8 cellular contexts compared by ENCODE assay signal in the genomic region with DNA sequence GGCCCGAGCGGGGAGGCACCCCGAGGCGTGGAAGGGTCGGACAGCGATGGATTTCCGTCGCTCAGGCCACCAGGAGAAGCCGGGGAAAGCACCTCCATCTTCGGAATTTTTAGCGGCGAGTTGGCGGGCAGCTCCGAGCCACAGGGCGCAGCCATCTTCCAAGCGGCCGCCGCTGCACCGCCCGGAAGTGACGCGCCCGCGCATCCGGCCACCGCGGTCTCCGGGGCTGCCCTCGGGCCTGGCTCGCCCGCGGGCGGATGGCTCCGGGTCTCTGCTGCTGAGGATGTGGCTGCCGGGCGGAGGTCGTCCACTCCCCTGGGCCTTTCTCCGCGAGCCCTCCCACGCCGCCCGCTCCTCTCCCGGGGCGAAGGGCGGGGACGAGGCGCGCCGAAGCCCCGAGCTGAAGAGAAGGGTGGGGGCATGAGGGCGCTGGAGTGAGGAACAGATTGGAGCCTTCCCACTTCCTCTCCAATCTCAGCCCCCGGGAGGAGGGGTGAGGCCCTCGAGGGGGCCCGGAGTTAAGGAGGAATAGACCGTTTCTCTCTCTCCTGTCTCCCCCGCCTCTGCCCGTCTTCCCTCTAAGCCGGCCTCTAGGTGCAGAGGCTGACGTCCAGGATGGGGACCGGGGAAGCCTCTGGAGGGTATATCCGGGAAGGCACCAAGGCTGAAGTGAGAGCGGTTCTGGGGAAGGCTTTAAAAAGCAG. TPM values are rescaled to one million over a fixed set of nuclear protein-coding genes. Genes with fewer than 3 reads are reported as not detected.
DNase-seq lines count a peak whose midpoint lies in the region; ATAC-seq and TF ChIP-seq lines count a peak whose summit lies in the region.

A gene (minus strand): TSS at position 181 of the 704 bp plus-strand sequence. CDS start 26 bp downstream, at position 155.

- H3K27ac ChIP-seq in DND-41 (ENCODE audit: low read length) = peak within 1 kb of the TSS; percentile 85
- H3K27ac ChIP-seq in RWPE2 (ENCODE audit: poor library complexity, severe bottlenecking) = peak within 1 kb of the TSS; percentile 80
- H3K27ac ChIP-seq in stomach smooth muscle (ENCODE audit: low read length) = peak within 1 kb of the TSS; percentile 98

- no peaks in the 10 kb centered on the region; the same call in 1 of the 2 replicates for H3K36me3 ChIP-seq in DND-41 (ENCODE audit: insufficient read depth, low read length)
- H3K36me3 ChIP-seq in RWPE2 (ENCODE audit: low read depth) = peaks cover 7% of the 10 kb centered on the region; the same call in 1 of the 2 replicates
- H3K36me3 ChIP-seq in stomach smooth muscle (ENCODE audit: control insufficient read depth in 2 of 2, insufficient read depth in 2 of 2, low read length in 2 of 2) = no peaks in the 10 kb centered on the region

- ATAC-seq in DND-41 (ENCODE audit: insufficient read depth, low read depth) (peak; percentile 83), GM21576 (IDR thresholded peaks at IDR 0.05; ENCODE audit: unreplicated experiment) (peak; percentile 86), RWPE2 (ENCODE audit: low read depth) (peak; percentile 87)

- no peaks in the 10 kb centered on the region for H3K9me3 Mint-ChIP-seq in neural crest cell

- peak within 1 kb of the TSS; percentile 98 for H3K27ac Mint-ChIP-seq in neural crest cell (ENCODE audit: unreplicated experiment)

- peaks cover 34% of the 10 kb centered on the region for H3K4me1 Mint-ChIP-seq in neural crest cell

- no peaks in the 10 kb centered on the region for H3K27me3 Mint-ChIP-seq in neural crest cell (ENCODE audit: low read depth)

- no peak for TF ChIP-seq RAD21 in Ishikawa (IDR thresholded peaks at IDR 0.05; ENCODE audit: low read depth)

- TF ChIP-seq EP300 in Ishikawa (IDR thresholded peaks at IDR 0.05; ENCODE audit: borderline replicate concordance) = no peak

- peak within 1 kb of the TSS; percentile 71 for H2AFZ ChIP-seq in DND-41 (ENCODE audit: low read depth, low read length)

- DNase-seq in DND-41 (peak; percentile 73), RWPE2 (ENCODE audit: low spot score) (peak; percentile 74), activated gamma-delta T cell treated with Interleukin-2 at 50 U/mL for 16 hours (peak; percentile 76), foreskin fibroblast (peak; percentile 72 to 89), neural crest cell (ENCODE audit: low read depth, low spot score) (peak; percentile 76)

- H3K4me2 ChIP-seq in DND-41 (ENCODE audit: insufficient read depth, low read length) = peak within 1 kb of the TSS; percentile 89

- peak within 1 kb of the TSS; percentile 93 for H3K4me3 Mint-ChIP-seq in neural crest cell

- no peaks in the 10 kb centered on the region for H3K9me3 ChIP-seq in DND-41 (ENCODE audit: insufficient read depth, low read length, severe bottlenecking)
- no peaks in the 10 kb centered on the region for H3K9me3 ChIP-seq in RWPE2 (ENCODE audit: severe bottlenecking)
- no peaks in the 10 kb centered on the region for H3K9me3 ChIP-seq in stomach smooth muscle (ENCODE audit: control insufficient read depth in 2 of 2, low read length in 2 of 2)

- TF ChIP-seq CTCF in DND-41 (IDR thresholded peaks at IDR 0.05; ENCODE audit: borderline replicate concordance, extremely low read depth, low read length, poor library complexity, severe bottlenecking) (no peak), RWPE2 (IDR thresholded peaks at IDR 0.05; ENCODE audit: poor library complexity, severe bottlenecking) (no peak), foreskin fibroblast (IDR thresholded peaks at IDR 0.05; ENCODE audit: low read depth, low read length) (no peak), neural crest cell (conservative IDR thresholded peaks at IDR 0.05) (no peak)

- peak within 1 kb of the TSS; percentile 83 to 97 for H3K4me3 ChIP-seq in DND-41 (ENCODE audit: low read depth in 1 of 2, low read length in 2 of 2)
- peak within 1 kb of the TSS; percentile 94 for H3K4me3 ChIP-seq in RWPE2 (ENCODE audit: severe bottlenecking)
- H3K4me3 ChIP-seq in foreskin fibroblast (ENCODE audit: low read depth in 1 of 2, low read length in 2 of 2) = peak within 1 kb of the TSS; percentile 61 to 69
- H3K4me3 ChIP-seq in stomach smooth muscle (ENCODE audit: low read length in 2 of 2) = peak within 1 kb of the TSS; percentile 78 to 88

- H3K4me1 ChIP-seq in DND-41 (ENCODE audit: insufficient read depth, low read length) (peaks cover 31% of the 10 kb centered on the region), RWPE2 (ENCODE audit: insufficient read depth, poor library complexity, severe bottlenecking) (peaks cover 7% of the 10 kb centered on the region), stomach smooth muscle (ENCODE audit: control insufficient read depth, insufficient read depth, low read length) (peaks cover 12% of the 10 kb centered on the region)

- H3K9ac ChIP-seq in DND-41 (ENCODE audit: low read depth, low read length) = peak within 1 kb of the TSS; percentile 86
- H3K9ac ChIP-seq in stomach smooth muscle (ENCODE audit: low read length in 2 of 2) = peak within 1 kb of the TSS; percentile 89 to 91

- peaks cover 48% of the 10 kb centered on the region for H3K79me2 ChIP-seq in DND-41 (ENCODE audit: insufficient read depth, low read length)

- H4K20me1 ChIP-seq in DND-41 (ENCODE audit: insufficient read depth, low read length) = peaks cover 30% of the 10 kb centered on the region; the same call in 1 of the 2 replicates

- peaks cover 4% of the 10 kb centered on the region for H3K36me3 Mint-ChIP-seq in neural crest cell (ENCODE audit: low read depth)

- H3K27me3 ChIP-seq in DND-41 (ENCODE audit: insufficient read depth, low read length, poor library complexity) (peaks cover 10% of the 10 kb centered on the region), RWPE2 (ENCODE audit: insufficient read depth, poor library complexity, severe bottlenecking) (no peaks in the 10 kb centered on the region), stomach smooth muscle (ENCODE audit: control insufficient read depth in 1 of 2, insufficient read depth in 2 of 2, low read length in 2 of 2) (no peaks in the 10 kb centered on the region)

TF ChIP-seq in Ishikawa, 13 proteins besides CTCF, POLR2A, EP300 and RAD21:
- peak; percentile 77 for TF ChIP-seq TAF1 (IDR thresholded peaks at IDR 0.05; ENCODE audit: low read depth)
- TF ChIP-seq TEAD4 (IDR thresholded peaks at IDR 0.05) = no peak
- TF ChIP-seq, protein P1, sequence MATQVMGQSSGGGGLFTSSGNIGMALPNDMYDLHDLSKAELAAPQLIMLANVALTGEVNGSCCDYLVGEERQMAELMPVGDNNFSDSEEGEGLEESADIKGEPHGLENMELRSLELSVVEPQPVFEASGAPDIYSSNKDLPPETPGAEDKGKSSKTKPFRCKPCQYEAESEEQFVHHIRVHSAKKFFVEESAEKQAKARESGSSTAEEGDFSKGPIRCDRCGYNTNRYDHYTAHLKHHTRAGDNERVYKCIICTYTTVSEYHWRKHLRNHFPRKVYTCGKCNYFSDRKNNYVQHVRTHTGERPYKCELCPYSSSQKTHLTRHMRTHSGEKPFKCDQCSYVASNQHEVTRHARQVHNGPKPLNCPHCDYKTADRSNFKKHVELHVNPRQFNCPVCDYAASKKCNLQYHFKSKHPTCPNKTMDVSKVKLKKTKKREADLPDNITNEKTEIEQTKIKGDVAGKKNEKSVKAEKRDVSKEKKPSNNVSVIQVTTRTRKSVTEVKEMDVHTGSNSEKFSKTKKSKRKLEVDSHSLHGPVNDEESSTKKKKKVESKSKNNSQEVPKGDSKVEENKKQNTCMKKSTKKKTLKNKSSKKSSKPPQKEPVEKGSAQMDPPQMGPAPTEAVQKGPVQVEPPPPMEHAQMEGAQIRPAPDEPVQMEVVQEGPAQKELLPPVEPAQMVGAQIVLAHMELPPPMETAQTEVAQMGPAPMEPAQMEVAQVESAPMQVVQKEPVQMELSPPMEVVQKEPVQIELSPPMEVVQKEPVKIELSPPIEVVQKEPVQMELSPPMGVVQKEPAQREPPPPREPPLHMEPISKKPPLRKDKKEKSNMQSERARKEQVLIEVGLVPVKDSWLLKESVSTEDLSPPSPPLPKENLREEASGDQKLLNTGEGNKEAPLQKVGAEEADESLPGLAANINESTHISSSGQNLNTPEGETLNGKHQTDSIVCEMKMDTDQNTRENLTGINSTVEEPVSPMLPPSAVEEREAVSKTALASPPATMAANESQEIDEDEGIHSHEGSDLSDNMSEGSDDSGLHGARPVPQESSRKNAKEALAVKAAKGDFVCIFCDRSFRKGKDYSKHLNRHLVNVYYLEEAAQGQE (IDR thresholded peaks at IDR 0.05; ENCODE audit: low read depth) = no peak
- TF ChIP-seq, protein P2, sequence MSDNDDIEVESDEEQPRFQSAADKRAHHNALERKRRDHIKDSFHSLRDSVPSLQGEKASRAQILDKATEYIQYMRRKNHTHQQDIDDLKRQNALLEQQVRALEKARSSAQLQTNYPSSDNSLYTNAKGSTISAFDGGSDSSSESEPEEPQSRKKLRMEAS (IDR thresholded peaks at IDR 0.05) = peak; percentile 67; the same call in 1 of the 2 replicates
- TF ChIP-seq YY1 (IDR thresholded peaks at IDR 0.05; ENCODE audit: low read depth) = peak; percentile 94
- peak; percentile 35; the same call in 1 of the 2 replicates for TF ChIP-seq CREB1 (IDR thresholded peaks at IDR 0.05; ENCODE audit: low read depth)
- peak; percentile 42 for TF ChIP-seq TCF12 (IDR thresholded peaks at IDR 0.05; ENCODE audit: low read depth)
- 0 out of 2 replicates have a peak, but pooled peaks have one; percentile 27 for TF ChIP-seq NFIC (IDR thresholded peaks at IDR 0.05)

RNA-seq across cellular contexts. Expression of the gene that starts here (rescaled TPM):
- 28.7 and 29.0 TPM in 2 replicates for total RNA-seq in neural crest cell

Comparison
In these comparisons a context has a peak if more than half of its experiments do, and no peak if none do; other contexts are left out.
1. Peak in every context shown above with its lines: DNase-seq, ATAC-seq, H3K4me3 ChIP-seq and H3K27ac ChIP-seq.